Comparison of ENCODE assay signal across 25 cellular contexts in genomic region chr7:38546763-38547162, GRCh38.
DNase-seq lines count a peak whose midpoint lies in the region; ATAC-seq and TF ChIP-seq lines count a peak whose summit lies in the region.
"Had no signal": no experiment of that assay in that cellular context is flagged by ENCODE, and none has a peak within 500 bp of the region (broad histone marks: within the 10 kb centered on the region; RNA-seq: fewer than 3 reads in every experiment).

No MANE protein-coding gene starts in this region.

- CTCF ChIA-PET in WTC11 (lab: Charles Lee) = no interaction called here

- ATAC-seq in WTC11 (peak; percentile 65), HG03469 (IDR thresholded peaks at IDR 0.05; ENCODE audit: unreplicated experiment) (no peak)
- ATAC-seq: GM12878 had no signal

- no peak for TF ChIP-seq EP300 in esophagus muscularis mucosa (IDR thresholded peaks at IDR 0.05)

- H3K4me3 ChIP-seq in H7 (ENCODE audit: insufficient read depth, low read depth, low read length) = no peak overlapping the region
- H3K4me3 ChIP-seq in esophagus muscularis mucosa = no peak overlapping the region
- H3K4me3 ChIP-seq: BLaER1, GM12878 had no signal

- H3K27ac Mint-ChIP-seq in WTC11 = no peak overlapping the region
- H3K27ac Mint-ChIP-seq: CD14-positive monocyte; CD4-positive, alpha-beta memory T cell; CD4-positive, CD25-positive, alpha-beta regulatory T cell had no signal

- no peak overlapping the region for H3K27ac ChIP-seq in esophagus muscularis mucosa (replicated peaks in 1 of 4)
- H3K27ac ChIP-seq: BLaER1 had no signal

- H3K27me3 Mint-ChIP-seq in WTC11 (ENCODE audit: low read depth) = no peaks in the 10 kb centered on the region

- intact Hi-C loops in esophagus muscularis mucosa (cut with DNase I) = no loop called here

- WGBS in esophagus muscularis mucosa = 72% methylated on average over 4 of the region's 4 CpGs

- H3K27me3 ChIP-seq in H7 (ENCODE audit: control insufficient read depth, insufficient read depth, low read length) = no peaks in the 10 kb centered on the region
- H3K27me3 ChIP-seq in esophagus muscularis mucosa = no peaks in the 10 kb centered on the region
- H3K27me3 ChIP-seq: BLaER1 had no signal

- H3K9me3 ChIP-seq in esophagus muscularis mucosa = no peaks in the 10 kb centered on the region
- H3K9me3 ChIP-seq: BE2C, BLaER1 had no signal

- peak; percentile 5 for DNase-seq in H7
- DNase-seq in WTC11 (ENCODE audit: low spot score) = no peak
- peak; percentile 64 for DNase-seq in esophagus muscularis mucosa (ENCODE audit: extremely low spot score)
- DNase-seq in activated CD4-positive, CD25-positive, alpha-beta regulatory T cell (lab: John Stamatoyannopoulos, UW) = no peak
- DNase-seq in central memory CD4-positive, alpha-beta T cell = no peak
- no peak for DNase-seq in activated CD8-positive, alpha-beta memory T cell treated with anti-CD3 and anti-CD28 coated beads, Interleukin-2, amount 50 U/mL, for 4 hours
- DNase-seq: 8988T; ACHN; BE2C; C1 segment of cervical spinal cord; CD4-positive, alpha-beta memory T cell; CD4-positive, CD25-positive, alpha-beta regulatory T cell; CD8-positive, alpha-beta memory T cell; COR-L47; DMS 273 treated with DMSO at 0.1 percent for 48 hours; DMS153; DMS53; DMS79; DND-41; EL; GDM1 had no signal

- POLR2A ChIA-PET in WTC11 (lab: Charles Lee) = no interaction called here

- H3K4me1 Mint-ChIP-seq in WTC11 = peaks cover 14% of the 10 kb centered on the region
- H3K4me1 Mint-ChIP-seq: CD14-positive monocyte; CD4-positive, alpha-beta memory T cell; CD4-positive, CD25-positive, alpha-beta regulatory T cell had no signal

- no peak for TF ChIP-seq POLR2A in esophagus muscularis mucosa (IDR thresholded peaks at IDR 0.05; ENCODE audit: low read depth)

- H3K4me3 Mint-ChIP-seq in WTC11 = no peak overlapping the region
- H3K4me3 Mint-ChIP-seq: CD14-positive monocyte; CD4-positive, alpha-beta memory T cell; CD4-positive, CD25-positive, alpha-beta regulatory T cell; CD8-positive, alpha-beta memory T cell had no signal

- TF ChIP-seq CTCF in WTC11 (IDR thresholded peaks at IDR 0.05) (no peak), esophagus muscularis mucosa (IDR thresholded peaks at IDR 0.05) (no peak)

- peaks cover 0 to under 1% (median 0%) of the 10 kb centered on the region in 4 donors for H3K4me1 ChIP-seq in esophagus muscularis mucosa
- H3K4me1 ChIP-seq: BE2C had no signal

- H3K9me3 Mint-ChIP-seq in WTC11 = no peaks in the 10 kb centered on the region
- H3K9me3 Mint-ChIP-seq: CD14-positive monocyte; CD8-positive, alpha-beta memory T cell had no signal

- no peaks in the 10 kb centered on the region for H3K36me3 Mint-ChIP-seq in WTC11
- H3K36me3 Mint-ChIP-seq: CD14-positive monocyte; CD4-positive, alpha-beta memory T cell; CD4-positive, CD25-positive, alpha-beta regulatory T cell; CD8-positive, alpha-beta memory T cell had no signal

- H3K36me3 ChIP-seq in H7 (replicated peaks; ENCODE audit: control insufficient read depth, insufficient read depth, low read length) (no peaks in the 10 kb centered on the region), esophagus muscularis mucosa (no peaks in the 10 kb centered on the region)
- H3K36me3 ChIP-seq: BE2C, BLaER1 had no signal

TF ChIP-seq in WTC11, 78 proteins besides CTCF, POLR2A, EP300 and RAD21:
- no peak for TF ChIP-seq ZBTB43 (CRISPR knock-in tag; IDR thresholded peaks at IDR 0.05)
- TF ChIP-seq SP1 (CRISPR knock-in tag; conservative IDR thresholded peaks at IDR 0.05) = no peak
- TF ChIP-seq NR1H2 (CRISPR knock-in tag; IDR thresholded peaks at IDR 0.05) = no peak
- no peak for TF ChIP-seq NFYB (CRISPR knock-in tag; conservative IDR thresholded peaks at IDR 0.05; ENCODE audit: low read depth)

Comparison
In these comparisons a context has a peak if more than half of its experiments do, and no peak if none do; other contexts are left out.
1. DNase-seq: peak in H7 (single experiment) and esophagus muscularis mucosa (single experiment); none in WTC11 (single experiment), activated CD4-positive, CD25-positive, alpha-beta regulatory T cell (0 of 4), central memory CD4-positive, alpha-beta T cell (single experiment) and activated CD8-positive, alpha-beta memory T cell treated with anti-CD3 and anti-CD28 coated beads, Interleukin-2, amount 50 U/mL, for 4 hours (single experiment).